ENCODE assay signal across 23 cellular contexts in the genomic region with DNA sequence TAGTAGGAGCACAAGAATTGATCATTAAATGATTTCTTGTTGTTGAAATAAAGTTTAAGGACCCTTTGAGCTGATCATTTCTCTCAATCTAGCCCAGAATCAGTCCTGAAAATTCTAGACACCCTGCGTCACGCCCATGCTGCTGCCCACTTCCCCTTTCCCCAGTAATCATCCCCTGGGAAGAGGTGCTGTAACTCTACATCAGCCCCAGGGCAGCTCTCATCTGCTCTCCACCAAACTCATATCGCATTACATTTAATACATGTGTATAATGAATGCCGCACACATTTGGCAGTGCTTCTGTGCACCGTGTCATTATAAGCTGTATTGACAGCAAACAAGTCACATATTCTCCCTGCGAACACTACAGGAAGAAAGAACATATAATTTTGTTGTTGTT.
A peak's percentile ranks its signal among the peaks of the same experiment; 100 is the strongest.
DNase-seq lines count a peak whose midpoint lies in the region; ATAC-seq, FAIRE-seq and TF ChIP-seq lines count a peak whose summit lies in the region.
"Had no signal": no experiment of that assay in that cellular context is flagged by ENCODE, and none has a peak within 500 bp of the region (broad histone marks: within the 10 kb centered on the region; RNA-seq: fewer than 3 reads in every experiment).

No MANE protein-coding gene starts in this region.

- POLR2A ChIA-PET in GM12878 (lab: Charles Lee): no interaction called here

- BruUV-seq in GM12878 (replicated peaks; lab: Mats Ljungman, UMichigan): no TSS peak

- FAIRE-seq in GM12878 (lab: Jason Lieb, UNC): no peak
- FAIRE-seq: HTR-8/SVneo had no signal

- TF ChIP-seq RAD21 in GM12878 (IDR thresholded peaks at IDR 0.05; ENCODE audit: insufficient read depth, low read depth, low read length): no peak

- RAD21 ChIA-PET in GM12878 (lab: Charles Lee; ENCODE audit: unreplicated experiment): no interaction called here

- no peaks in the 10 kb centered on the region for H4K20me1 ChIP-seq in GM12878 (ENCODE audit: control insufficient read depth, insufficient read depth)

- no peak overlapping the region for H3K9ac ChIP-seq in GM12878 (ENCODE audit: control insufficient read depth, insufficient read depth, low read length)
- H3K9ac ChIP-seq: parathyroid adenoma, SK-N-SH had no signal

- no peaks in the 10 kb centered on the region for H3K27me3 ChIP-seq in GM12878 (replicated peaks in 1 of 2; ENCODE audit: control insufficient read depth in 2 of 2, insufficient read depth in 2 of 2, low read length in 1 of 2)
- H3K27me3 ChIP-seq: adrenal gland, breast epithelium, heart left ventricle had no signal

- H3K36me3 Mint-ChIP-seq in activated CD4-positive, alpha-beta T cell treated with anti-CD3 and anti-CD28 coated beads, Interleukin-2, amount 10 ng/mL, durations not matched to agents 24 days and 14 days (ENCODE audit: low read depth): no peaks in the 10 kb centered on the region
- H3K36me3 Mint-ChIP-seq: CD4-positive, alpha-beta memory T cell; natural killer cell; stimulated activated naive B cell treated with anti-CD40 and anti-IgM and Interleukin-4, amounts not matched to agents 10 μg/mL and 1 μg/mL and 100 μg/mL, for 72 hours; WTC11 had no signal

- no peaks in the 10 kb centered on the region for H3K9me3 Mint-ChIP-seq in activated CD4-positive, alpha-beta T cell treated with anti-CD3 and anti-CD28 coated beads, Interleukin-2, amount 10 ng/mL, durations not matched to agents 24 days and 14 days
- H3K9me3 Mint-ChIP-seq: activated CD4-positive, alpha-beta memory T cell treated with anti-CD3 and anti-CD28 coated beads, Interleukin-2, amount 10 ng/mL, durations not matched to agents 7 days and 5 days; natural killer cell; stimulated activated naive B cell treated with anti-CD40 and anti-IgM and Interleukin-4, amounts not matched to agents 10 μg/mL and 1 μg/mL and 100 μg/mL, for 72 hours; WTC11 had no signal

- ATAC-seq in GM12878 (no peak), HG03439 (IDR thresholded peaks at IDR 0.05; ENCODE audit: unreplicated experiment) (no peak), HG02642 (IDR thresholded peaks at IDR 0.05; ENCODE audit: poor library complexity, unreplicated experiment) (no peak)
- ATAC-seq: heart left ventricle; left lobe of liver; natural killer cell; stimulated activated naive B cell treated with anti-CD40 and anti-IgM and Interleukin-4, amounts not matched to agents 10 μg/mL and 1 μg/mL and 100 μg/mL, for 72 hours; WTC11 had no signal

- intact Hi-C loops in GM12878 (cut with micrococcal nuclease; ENCODE audit: unreplicated experiment): no loop called here
- intact Hi-C loops in activated CD4-positive, alpha-beta T cell treated with anti-CD3 and anti-CD28 coated beads, Interleukin-2, amount 10 ng/mL, durations not matched to agents 24 days and 14 days (cut with micrococcal nuclease): no loop called here

- no peaks in the 10 kb centered on the region for H3K27me3 Mint-ChIP-seq in activated CD4-positive, alpha-beta T cell treated with anti-CD3 and anti-CD28 coated beads, Interleukin-2, amount 10 ng/mL, durations not matched to agents 24 days and 14 days
- H3K27me3 Mint-ChIP-seq: activated CD4-positive, alpha-beta memory T cell treated with anti-CD3 and anti-CD28 coated beads, Interleukin-2, amount 10 ng/mL, durations not matched to agents 7 days and 5 days; stimulated activated naive B cell treated with anti-CD40 and anti-IgM and Interleukin-4, amounts not matched to agents 10 μg/mL and 1 μg/mL and 100 μg/mL, for 72 hours had no signal

- in situ Hi-C loops in GM12878 (cut with MboI): no loop called here

- no peak overlapping the region for H2AFZ ChIP-seq in GM12878 (ENCODE audit: control insufficient read depth, low read depth, low read length)
- H2AFZ ChIP-seq: parathyroid adenoma had no signal

- CTCF ChIA-PET in GM12878 (lab: Yijun Ruan, JAX): no interaction called here

- H3K27ac ChIP-seq in GM12878 (ENCODE audit: control insufficient read depth, insufficient read depth): no peak overlapping the region
- H3K27ac ChIP-seq: adrenal gland, breast epithelium, heart left ventricle, parathyroid adenoma, thoracic aorta had no signal

- no peaks in the 10 kb centered on the region for H3K79me2 ChIP-seq in GM12878 (ENCODE audit: control insufficient read depth, insufficient read depth, low read length)
- H3K79me2 ChIP-seq: parathyroid adenoma had no signal

- no peaks in the 10 kb centered on the region for H3K36me3 ChIP-seq in GM12878 (ENCODE audit: control insufficient read depth in 2 of 2, insufficient read depth in 2 of 2, low read length in 1 of 2)
- H3K36me3 ChIP-seq: adrenal gland, breast epithelium, heart left ventricle, thoracic aorta had no signal

- TF ChIP-seq CTCF in GM12878 (IDR thresholded peaks at IDR 0.05 in 2 of 3, conservative IDR thresholded peaks at IDR 0.05 in 1 of 3; ENCODE audit: control insufficient read depth in 2 of 3, extremely low read depth in 1 of 3, insufficient read depth in 1 of 3, low read depth in 3 of 3, low read length in 3 of 3): no peak

- no peak for TF ChIP-seq EP300 in GM12878 (IDR thresholded peaks at IDR 0.05; ENCODE audit: borderline replicate concordance in 1 of 2, control insufficient read depth in 1 of 2, low read depth in 2 of 2, low read length in 2 of 2)

- no peaks in the 10 kb centered on the region for H3K4me1 Mint-ChIP-seq in activated CD4-positive, alpha-beta T cell treated with anti-CD3 and anti-CD28 coated beads, Interleukin-2, amount 10 ng/mL, durations not matched to agents 24 days and 14 days
- H3K4me1 Mint-ChIP-seq: activated CD4-positive, alpha-beta memory T cell treated with anti-CD3 and anti-CD28 coated beads, Interleukin-2, amount 10 ng/mL, durations not matched to agents 7 days and 5 days; CD4-positive, alpha-beta memory T cell; natural killer cell; stimulated activated naive B cell treated with anti-CD40 and anti-IgM and Interleukin-4, amounts not matched to agents 10 μg/mL and 1 μg/mL and 100 μg/mL, for 72 hours had no signal

- no peak for TF ChIP-seq POLR2A in GM12878 (IDR thresholded peaks at IDR 0.05; ENCODE audit: low read depth, low read length)

- no peaks in the 10 kb centered on the region for H3K9me3 ChIP-seq in GM12878 (replicated peaks; ENCODE audit: control insufficient read depth, insufficient read depth, low read length)
- H3K9me3 ChIP-seq: adrenal gland, breast epithelium, heart left ventricle, SK-N-SH, thoracic aorta had no signal

- SMC1A ChIA-PET in GM12878 (lab: Charles Lee; ENCODE audit: uncharacterized antibody, unreplicated experiment): interaction anchor here (1.4 kb wide), 1 partner anchor 12 kb away, joined by 5 read pairs; no protein-coding TSS in a partner anchor

- H3K4me2 ChIP-seq in GM12878 (ENCODE audit: control insufficient read depth, insufficient read depth): no peak overlapping the region
- H3K4me2 ChIP-seq: SK-N-SH had no signal

- no peak overlapping the region for H3K27ac Mint-ChIP-seq in activated CD4-positive, alpha-beta T cell treated with anti-CD3 and anti-CD28 coated beads, Interleukin-2, amount 10 ng/mL, durations not matched to agents 24 days and 14 days
- H3K27ac Mint-ChIP-seq: activated CD4-positive, alpha-beta memory T cell treated with anti-CD3 and anti-CD28 coated beads, Interleukin-2, amount 10 ng/mL, durations not matched to agents 7 days and 5 days; CD4-positive, alpha-beta memory T cell; natural killer cell; stimulated activated naive B cell treated with anti-CD40 and anti-IgM and Interleukin-4, amounts not matched to agents 10 μg/mL and 1 μg/mL and 100 μg/mL, for 72 hours; WTC11 had no signal

- WGBS in GM12878 (ENCODE audit: insufficient coverage, insufficient replicate concordance, low lambda C conversion rate, missing lambda C conversion rate): 45% methylated on average over 6 of the region's 6 CpGs

- H3K4me1 ChIP-seq in GM12878 (ENCODE audit: control insufficient read depth, insufficient read depth, low read length): no peaks in the 10 kb centered on the region
- H3K4me1 ChIP-seq: adrenal gland, breast epithelium, heart left ventricle, parathyroid adenoma had no signal

- DNase-seq in DMS153 (lab: John Stamatoyannopoulos, UW) (peak; percentile 80), NCI-H128 (lab: John Stamatoyannopoulos, UW; ENCODE audit: unreplicated experiment) (peak; percentile 34), NCI-H2171 treated with DMSO at 0.1 percent for 48 hours (lab: John Stamatoyannopoulos, UW) (peak; percentile 83), GM12878 (ENCODE audit: low read depth, low spot score) (no peak)
- DNase-seq in activated CD4-positive, alpha-beta T cell treated with anti-CD3 and anti-CD28 coated beads, Interleukin-2, amount 10 ng/mL, durations not matched to agents 24 days and 14 days: no peak
- DNase-seq: activated CD4-positive, alpha-beta memory T cell treated with anti-CD3 and anti-CD28 coated beads, Interleukin-2, amount 10 ng/mL, durations not matched to agents 7 days and 5 days; adrenal gland; CD4-positive, alpha-beta memory T cell; DND-41; heart left ventricle; Kasumi-1; natural killer cell; NCI-H187 treated with DMSO at 0.1 percent for 48 hours; SK-N-SH; stimulated activated naive B cell treated with anti-CD40 and anti-IgM and Interleukin-4, amounts not matched to agents 10 μg/mL and 1 μg/mL and 100 μg/mL, for 72 hours had no signal

- no peak overlapping the region for H3K4me3 ChIP-seq in GM12878
- H3K4me3 ChIP-seq: adrenal gland, breast epithelium, heart left ventricle, thoracic aorta had no signal

- H3K4me3 Mint-ChIP-seq in activated CD4-positive, alpha-beta T cell treated with anti-CD3 and anti-CD28 coated beads, Interleukin-2, amount 10 ng/mL, durations not matched to agents 24 days and 14 days: no peak overlapping the region
- H3K4me3 Mint-ChIP-seq: activated CD4-positive, alpha-beta memory T cell treated with anti-CD3 and anti-CD28 coated beads, Interleukin-2, amount 10 ng/mL, durations not matched to agents 7 days and 5 days; CD4-positive, alpha-beta memory T cell; natural killer cell; stimulated activated naive B cell treated with anti-CD40 and anti-IgM and Interleukin-4, amounts not matched to agents 10 μg/mL and 1 μg/mL and 100 μg/mL, for 72 hours; WTC11 had no signal

TF ChIP-seq in GM12878, 131 proteins besides CTCF, POLR2A, EP300 and RAD21:
- TF ChIP-seq SPI1 (IDR thresholded peaks at IDR 0.05; ENCODE audit: borderline replicate concordance, insufficient read depth, low read depth, low read length): peak; percentile 11; the same call in 1 of the 2 replicates
- TF ChIP-seq RAD51 (IDR thresholded peaks at IDR 0.05): no peak

Comparison
In these comparisons a context has a peak if more than half of its experiments do, and no peak if none do; other contexts are left out.
1. DNase-seq: peak in DMS153 (single experiment), NCI-H128 (single experiment) and NCI-H2171 treated with DMSO at 0.1 percent for 48 hours (single experiment); none in GM12878 (single experiment) and activated CD4-positive, alpha-beta T cell treated with anti-CD3 and anti-CD28 coated beads, Interleukin-2, amount 10 ng/mL, durations not matched to agents 24 days and 14 days (single experiment).